8 cellular contexts compared by ENCODE assay signal in the genomic region with DNA sequence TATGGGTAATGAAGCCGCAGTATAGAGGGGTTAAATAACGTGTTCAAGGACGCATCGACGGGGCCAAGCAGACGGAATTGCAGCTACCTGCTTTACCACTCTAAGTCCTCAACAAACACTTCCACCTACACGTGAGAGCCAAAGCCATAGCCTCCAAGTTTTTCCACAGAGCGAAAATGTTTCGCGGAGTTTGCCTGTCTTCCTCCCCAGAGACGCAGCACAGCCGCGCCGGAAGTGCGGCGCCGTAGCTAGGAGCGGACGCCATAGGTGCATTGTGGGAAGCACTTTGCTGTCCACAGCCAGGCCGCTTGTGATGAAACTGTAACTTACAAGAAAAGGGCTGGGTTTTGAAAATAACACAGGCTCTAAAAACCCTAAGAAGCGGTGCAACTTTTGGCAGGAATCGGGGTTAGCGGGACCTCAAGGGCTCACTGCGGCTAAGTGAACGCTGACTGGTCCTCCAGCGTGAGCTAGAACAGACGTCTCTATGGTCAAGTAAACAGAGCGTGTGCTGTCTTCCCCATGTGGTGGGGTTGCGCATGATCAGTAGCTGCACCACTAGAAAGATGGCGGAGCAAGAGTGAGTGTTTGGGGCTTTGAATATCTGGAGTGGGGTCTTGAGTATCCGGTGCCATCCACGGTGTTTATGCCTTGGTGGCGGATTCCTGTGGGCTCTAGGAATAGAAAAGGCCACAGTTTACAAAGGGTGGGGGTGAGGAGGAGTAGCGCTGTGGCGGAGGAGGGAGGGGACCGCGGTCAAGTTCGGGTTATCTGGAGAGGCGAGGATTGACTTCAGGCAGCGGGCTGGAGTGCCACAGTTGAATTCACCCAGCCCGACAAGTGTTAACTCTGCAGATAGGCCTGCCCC. TPM values are rescaled to one million over a fixed set of nuclear protein-coding genes. Genes with fewer than 3 reads are reported as not detected.
DNase-seq lines count a peak whose midpoint lies in the region; ATAC-seq lines count a peak whose summit lies in the region.

RPL7L1 (plus strand) TSS at position 245 of the 868 bp plus-strand sequence; CDS start at position 540, 295 bp downstream.

- peak; percentile 88 for ATAC-seq in GM21528 (IDR thresholded peaks at IDR 0.05; ENCODE audit: low FRiP score, unreplicated experiment)

- DNase-seq in DMS114 treated with DMSO at 0.1 percent for 48 hours (lab: John Stamatoyannopoulos, UW; ENCODE audit: unreplicated experiment) (peak; percentile 95), HuH-7.5 (ENCODE audit: low spot score) (peak; percentile 35), OCI-M1 (lab: John Stamatoyannopoulos, UW) (peak; percentile 98), activated T-cell treated with anti-CD3 and anti-CD28 coated beads for 24 hours (ENCODE audit: low read depth) (peak; percentile 77), epithelial cell of prostate (ENCODE audit: low read depth, low spot score) (peak; percentile 37), mucosa of gallbladder (ENCODE audit: low spot score) (peak; percentile 87)
- peak; percentile 65 to 66 for DNase-seq in stimulated activated CD8-positive, alpha-beta memory T cell treated with anti-CD3 and anti-CD28 coated beads, Interleukin-4, amount 100 ng/mL, for 4 hours (ENCODE audit: low read depth in 2 of 2, low spot score in 1 of 2)

- H3K27ac ChIP-seq in epithelial cell of prostate = peak within 1 kb of the TSS; percentile 86

RNA-seq across cellular contexts. Expression of gene RPL7L1, which starts in this region (rescaled TPM):
- total RNA-seq in mucosa of gallbladder = 61.1 TPM

Comparison
In these comparisons a context has a peak if more than half of its experiments do, and no peak if none do; other contexts are left out.
1. Peak in every context shown above with its lines: DNase-seq, ATAC-seq and H3K27ac ChIP-seq.
2. DNase-seq: peak in every context shown above with its lines; median percentile 98 in OCI-M1; 95 in DMS114 treated with DMSO at 0.1 percent for 48 hours; 87 in mucosa of gallbladder; 77 in activated T-cell treated with anti-CD3 and anti-CD28 coated beads for 24 hours; 66 in stimulated activated CD8-positive, alpha-beta memory T cell treated with anti-CD3 and anti-CD28 coated beads, Interleukin-4, amount 100 ng/mL, for 4 hours; 37 in epithelial cell of prostate; 35 in HuH-7.5.